ENCODE assay signal across 11 cellular contexts in genomic region chr19:47789811-47790210, GRCh38. TPM values are rescaled to one million over a fixed set of nuclear protein-coding genes. Genes with fewer than 3 reads are reported as not detected.
"Had no signal": no experiment of that assay in that cellular context is flagged by ENCODE, and none has a peak within 500 bp of the region (broad histone marks: within the 10 kb centered on the region; RNA-seq: fewer than 3 reads in every experiment).

No MANE protein-coding gene starts in this region.

RNA-seq across cellular contexts. Expression of gene TPRX1, which starts 14.5 kb away (rescaled TPM):
- total RNA-seq: activated CD8-positive, alpha-beta T cell treated with anti-CD3 and anti-CD28 coated beads for 36 hours; activated naive CD8-positive, alpha-beta T cell treated with anti-CD3 and anti-CD28 coated beads for 36 hours; activated T-cell treated with anti-CD3 and anti-CD28 coated beads, Interleukin-2, amount 50 U/mL, for 72 hours; activated T-helper 2 cell treated with anti-CD3 and anti-CD28 coated beads, Interferon-gamma antibody, Interleukin-2, Interleukin-4, amounts not matched to agents 10 μg/mL and 5 μg/mL and 100 μg/mL, durations not matched to agents 14 hours and 24 hours and 36 hours; cardiac septum; LHCN-M2; M059J; Right ventricle myocardium superior; RPMI7951; SJCRH30; T-helper 2 cell treated with Interferon-gamma antibody and Interleukin-4, amounts not matched to agents 100 ng/mL and 5 ng/mL, for 36 hours had no signal

RNA-seq across cellular contexts. Expression of gene CRX, which starts 31.9 kb away (rescaled TPM):
- total RNA-seq: activated CD8-positive, alpha-beta T cell treated with anti-CD3 and anti-CD28 coated beads for 36 hours; activated naive CD8-positive, alpha-beta T cell treated with anti-CD3 and anti-CD28 coated beads for 36 hours; activated T-cell treated with anti-CD3 and anti-CD28 coated beads, Interleukin-2, amount 50 U/mL, for 72 hours; activated T-helper 2 cell treated with anti-CD3 and anti-CD28 coated beads, Interferon-gamma antibody, Interleukin-2, Interleukin-4, amounts not matched to agents 10 μg/mL and 5 μg/mL and 100 μg/mL, durations not matched to agents 14 hours and 24 hours and 36 hours; cardiac septum; LHCN-M2; M059J; Right ventricle myocardium superior; RPMI7951; T-helper 2 cell treated with Interferon-gamma antibody and Interleukin-4, amounts not matched to agents 100 ng/mL and 5 ng/mL, for 36 hours had no signal
